Comparison of ENCODE assay signal across 11 cellular contexts in the genomic region with DNA sequence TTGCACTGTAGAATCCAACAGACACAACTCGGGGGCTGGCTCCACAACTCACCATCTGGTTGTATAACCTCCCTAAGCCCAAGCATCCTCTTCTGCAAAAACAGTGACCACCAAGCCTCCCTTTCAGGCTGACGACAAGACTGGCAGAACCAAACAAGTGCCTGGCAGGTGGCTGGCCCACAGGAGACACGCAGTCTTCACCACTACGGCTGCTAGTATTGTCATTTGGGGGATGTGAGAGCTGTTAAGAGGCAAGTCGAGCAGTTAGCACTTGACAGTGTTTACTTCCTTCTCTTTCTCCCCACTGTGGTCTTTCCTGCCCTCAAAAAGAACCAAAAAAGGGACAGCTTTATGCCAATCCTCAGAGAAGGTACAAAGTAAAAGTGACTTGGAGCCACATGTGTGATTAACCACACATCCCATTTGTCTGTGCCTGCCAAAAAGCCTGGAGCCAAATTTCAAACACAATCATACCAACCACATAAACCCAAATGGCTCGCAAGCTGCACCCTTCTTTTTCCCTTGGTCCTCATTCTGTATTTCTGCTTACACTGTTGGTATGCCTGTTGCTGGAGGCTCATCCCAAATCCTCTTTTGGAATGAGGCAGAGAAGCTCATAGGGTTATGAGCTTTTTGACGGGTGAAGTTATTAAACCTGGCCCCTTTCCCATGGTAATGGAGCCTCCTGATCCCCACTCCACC.
A peak's percentile ranks its signal among the peaks of the same experiment; 100 is the strongest.
DNase-seq lines count a peak whose midpoint lies in the region; ATAC-seq and TF ChIP-seq lines count a peak whose summit lies in the region.
"Had no signal": no experiment of that assay in that cellular context is flagged by ENCODE, and none has a peak within 500 bp of the region (broad histone marks: within the 10 kb centered on the region; RNA-seq: fewer than 3 reads in every experiment).

No MANE protein-coding gene starts in this region.

- H3K9me3 ChIP-seq in adipocyte (ENCODE audit: control insufficient read depth, low read length) (no peaks in the 10 kb centered on the region), muscle layer of colon (ENCODE audit: low read length) (no peaks in the 10 kb centered on the region)

- ATAC-seq in GM23338 (peak; percentile 37), sciatic nerve (no peak)
- ATAC-seq: left colon had no signal

- DNase-seq in AG10803 (ENCODE audit: low read depth), result peak; percentile 69
- no peak for DNase-seq in GM23338 (ENCODE audit: low spot score)
- DNase-seq in adipocyte (ENCODE audit: low read depth), result no peak
- DNase-seq in GOT3 (lab: John Stamatoyannopoulos, UW), result no peak
- no peak for DNase-seq in globus pallidus (ENCODE audit: low spot score)
- no peak for DNase-seq in cortex of kidney (lab: John Stamatoyannopoulos, UW)
- DNase-seq in sciatic nerve (ENCODE audit: low spot score), result no peak
- DNase-seq: NCI-H446 treated with DMSO at 0.1 percent for 48 hours had no signal

- H4K20me1 ChIP-seq in GM23338 (replicated peaks; ENCODE audit: insufficient read depth), result no peaks in the 10 kb centered on the region

- H3K27ac ChIP-seq in GM23338 (ENCODE audit: low read depth) (no peak overlapping the region), muscle layer of colon (ENCODE audit: low read depth, low read length) (peak overlapping the region; percentile 48)
- H3K27ac ChIP-seq: KMS-11 had no signal

- no peak overlapping the region; the same call in 1 of the 2 replicates for H3K27ac Mint-ChIP-seq in GM23338

- peaks cover 4% of the 10 kb centered on the region; the same call in 2 of the 3 replicates for H3K36me3 Mint-ChIP-seq in GM23338 (ENCODE audit: low read depth)

- no peaks in the 10 kb centered on the region for H3F3A ChIP-seq in GM23338 (replicated peaks; ENCODE audit: low read depth)

- H3K4me3 Mint-ChIP-seq in GM23338, result no peak overlapping the region

- H3K36me3 ChIP-seq in GM23338 (ENCODE audit: insufficient read depth), result no peaks in the 10 kb centered on the region
- peaks cover 31% of the 10 kb centered on the region for H3K36me3 ChIP-seq in adipocyte (ENCODE audit: control insufficient read depth, insufficient read depth, low read length, severe bottlenecking)
- H3K36me3 ChIP-seq in muscle layer of colon (ENCODE audit: insufficient read depth, low read length), result no peaks in the 10 kb centered on the region

- no peaks in the 10 kb centered on the region for H3K27me3 Mint-ChIP-seq in GM23338 (ENCODE audit: insufficient read depth, low read depth, poor library complexity)

- H3K79me2 ChIP-seq in GM23338 (replicated peaks; ENCODE audit: insufficient read depth), result no peaks in the 10 kb centered on the region

- H2AFZ ChIP-seq in GM23338, result no peak overlapping the region

- H3K4me3 ChIP-seq in AG10803 (ENCODE audit: low read length) (no peak overlapping the region), GM23338 (no peak overlapping the region), adipocyte (ENCODE audit: low read length) (peak overlapping the region; percentile 8), muscle layer of colon (ENCODE audit: low read depth in 1 of 2, low read length in 2 of 2) (peak overlapping the region in 1 of 2 donors; percentile 10)

- peaks cover 35% of the 10 kb centered on the region for H3K4me1 Mint-ChIP-seq in GM23338

- no peaks in the 10 kb centered on the region for H3K27me3 ChIP-seq in GM23338 (ENCODE audit: insufficient read depth)
- no peaks in the 10 kb centered on the region for H3K27me3 ChIP-seq in adipocyte (replicated peaks; ENCODE audit: control insufficient read depth, insufficient read depth, low read length)
- H3K27me3 ChIP-seq in muscle layer of colon (ENCODE audit: control insufficient read depth in 1 of 2, insufficient read depth in 2 of 2, low read length in 2 of 2), result no peaks in the 10 kb centered on the region

- intact Hi-C loops in sciatic nerve (cut with DNase I), result no loop called here

- H3K9ac ChIP-seq in adipocyte (ENCODE audit: low read length), result peak overlapping the region; percentile 24
- no peak overlapping the region for H3K9ac ChIP-seq in muscle layer of colon (ENCODE audit: low read length)
- H3K9ac ChIP-seq: KMS-11 had no signal

- H3K9me2 ChIP-seq in GM23338 (ENCODE audit: insufficient read depth), result no peaks in the 10 kb centered on the region

- 0 out of 3 replicates have a peak, but pooled peaks cover 3% of the 10 kb centered on the region for H3K9me3 Mint-ChIP-seq in GM23338

- TF ChIP-seq CTCF in AG10803 (conservative IDR thresholded peaks at IDR 0.05; ENCODE audit: low read length) (no peak), GM23338 (conservative IDR thresholded peaks at IDR 0.05; ENCODE audit: low read depth in 2 of 2) (no peak)

- H3K4me2 ChIP-seq in GM23338, result 0 out of 2 replicates have a peak overlapping the region, but pooled peaks have one; percentile 17
- H3K4me2 ChIP-seq: KMS-11 had no signal

- H3K4me1 ChIP-seq in GM23338 (ENCODE audit: insufficient read depth) (peaks cover 25% of the 10 kb centered on the region), adipocyte (ENCODE audit: control insufficient read depth, insufficient read depth, low read length) (peaks cover 56% of the 10 kb centered on the region), muscle layer of colon (ENCODE audit: insufficient read depth, low read length) (peaks cover 79% of the 10 kb centered on the region)

TF ChIP-seq in GM23338, 12 proteins besides CTCF, POLR2A, EP300 and RAD21:
- TF ChIP-seq STAT1 (IDR thresholded peaks at IDR 0.05; ENCODE audit: unreplicated experiment), result no peak
- TF ChIP-seq CREB1 (CRISPR knock-in tag; IDR thresholded peaks at IDR 0.05; ENCODE audit: low read depth), result no peak
- TF ChIP-seq EZH2 (IDR thresholded peaks at IDR 0.05; ENCODE audit: low read depth, unreplicated experiment), result no peak
- TF ChIP-seq, protein P1, sequence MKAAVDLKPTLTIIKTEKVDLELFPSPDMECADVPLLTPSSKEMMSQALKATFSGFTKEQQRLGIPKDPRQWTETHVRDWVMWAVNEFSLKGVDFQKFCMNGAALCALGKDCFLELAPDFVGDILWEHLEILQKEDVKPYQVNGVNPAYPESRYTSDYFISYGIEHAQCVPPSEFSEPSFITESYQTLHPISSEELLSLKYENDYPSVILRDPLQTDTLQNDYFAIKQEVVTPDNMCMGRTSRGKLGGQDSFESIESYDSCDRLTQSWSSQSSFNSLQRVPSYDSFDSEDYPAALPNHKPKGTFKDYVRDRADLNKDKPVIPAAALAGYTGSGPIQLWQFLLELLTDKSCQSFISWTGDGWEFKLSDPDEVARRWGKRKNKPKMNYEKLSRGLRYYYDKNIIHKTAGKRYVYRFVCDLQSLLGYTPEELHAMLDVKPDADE (IDR thresholded peaks at IDR 0.05), result no peak
- TF ChIP-seq, protein P2, sequence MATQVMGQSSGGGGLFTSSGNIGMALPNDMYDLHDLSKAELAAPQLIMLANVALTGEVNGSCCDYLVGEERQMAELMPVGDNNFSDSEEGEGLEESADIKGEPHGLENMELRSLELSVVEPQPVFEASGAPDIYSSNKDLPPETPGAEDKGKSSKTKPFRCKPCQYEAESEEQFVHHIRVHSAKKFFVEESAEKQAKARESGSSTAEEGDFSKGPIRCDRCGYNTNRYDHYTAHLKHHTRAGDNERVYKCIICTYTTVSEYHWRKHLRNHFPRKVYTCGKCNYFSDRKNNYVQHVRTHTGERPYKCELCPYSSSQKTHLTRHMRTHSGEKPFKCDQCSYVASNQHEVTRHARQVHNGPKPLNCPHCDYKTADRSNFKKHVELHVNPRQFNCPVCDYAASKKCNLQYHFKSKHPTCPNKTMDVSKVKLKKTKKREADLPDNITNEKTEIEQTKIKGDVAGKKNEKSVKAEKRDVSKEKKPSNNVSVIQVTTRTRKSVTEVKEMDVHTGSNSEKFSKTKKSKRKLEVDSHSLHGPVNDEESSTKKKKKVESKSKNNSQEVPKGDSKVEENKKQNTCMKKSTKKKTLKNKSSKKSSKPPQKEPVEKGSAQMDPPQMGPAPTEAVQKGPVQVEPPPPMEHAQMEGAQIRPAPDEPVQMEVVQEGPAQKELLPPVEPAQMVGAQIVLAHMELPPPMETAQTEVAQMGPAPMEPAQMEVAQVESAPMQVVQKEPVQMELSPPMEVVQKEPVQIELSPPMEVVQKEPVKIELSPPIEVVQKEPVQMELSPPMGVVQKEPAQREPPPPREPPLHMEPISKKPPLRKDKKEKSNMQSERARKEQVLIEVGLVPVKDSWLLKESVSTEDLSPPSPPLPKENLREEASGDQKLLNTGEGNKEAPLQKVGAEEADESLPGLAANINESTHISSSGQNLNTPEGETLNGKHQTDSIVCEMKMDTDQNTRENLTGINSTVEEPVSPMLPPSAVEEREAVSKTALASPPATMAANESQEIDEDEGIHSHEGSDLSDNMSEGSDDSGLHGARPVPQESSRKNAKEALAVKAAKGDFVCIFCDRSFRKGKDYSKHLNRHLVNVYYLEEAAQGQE (IDR thresholded peaks at IDR 0.05; ENCODE audit: unreplicated experiment), result no peak
